In the genomic region with DNA sequence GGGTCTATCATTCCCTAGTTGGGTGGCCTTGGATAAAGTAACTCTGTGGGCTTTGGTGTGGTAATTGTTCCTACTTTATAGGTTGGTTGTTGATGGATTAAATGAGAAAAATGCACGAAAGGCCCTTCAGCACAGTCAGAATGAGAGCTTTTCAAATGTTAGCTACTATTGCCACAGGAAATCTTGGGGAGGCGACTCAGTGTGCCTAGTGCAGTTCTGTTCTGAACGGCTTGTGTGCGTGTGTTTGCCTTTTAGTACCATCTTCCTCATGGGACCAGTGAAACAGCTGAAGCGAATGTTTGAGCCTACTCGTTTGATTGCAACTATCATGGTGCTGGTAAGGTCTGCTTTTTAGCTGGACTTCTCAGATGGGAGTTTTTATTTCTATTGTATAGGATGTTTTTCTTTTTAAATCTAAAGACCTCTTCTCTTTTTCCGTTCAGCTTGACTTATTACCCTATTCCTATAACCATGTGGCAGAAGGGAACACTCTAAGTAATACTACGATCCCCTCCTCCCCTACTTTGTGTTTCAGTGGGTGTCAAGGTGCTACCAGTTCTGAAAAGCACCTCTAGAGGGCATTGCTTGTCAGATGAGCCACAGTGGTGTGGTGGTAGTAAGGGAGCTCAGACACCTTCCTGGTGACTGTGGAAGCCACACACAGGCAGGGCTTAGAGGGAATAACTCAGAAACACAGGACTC, we compare ENCODE assay signal across 8 cellular contexts. TPM values are rescaled to one million over a fixed set of nuclear protein-coding genes. Genes with fewer than 3 reads are reported as not detected.
DNase-seq lines count a peak whose midpoint lies in the region; ATAC-seq, FAIRE-seq and TF ChIP-seq lines count a peak whose summit lies in the region.

No MANE protein-coding gene starts in this region.

- intact Hi-C loops in Caco-2 (cut with micrococcal nuclease; ENCODE audit: unreplicated experiment), result loop anchor here (1.0 to 2.0 kb wide), 4 partner anchors 20 to 87 kb away; a partner anchor contains a TSS

- ATAC-seq in HG03439 (IDR thresholded peaks at IDR 0.05; ENCODE audit: unreplicated experiment), result peak; percentile 61

- no peaks in the 10 kb centered on the region for H3K9me3 Mint-ChIP-seq in Caco-2 (ENCODE audit: unreplicated experiment)
- H3K9me3 Mint-ChIP-seq in activated naive CD8-positive, alpha-beta T cell treated with anti-CD3 and anti-CD28 coated beads for 36 hours, result no peaks in the 10 kb centered on the region
- H3K9me3 Mint-ChIP-seq in stimulated activated naive CD8-positive, alpha-beta T cell treated with anti-CD3 and anti-CD28 coated beads, Interleukin-15, Interleukin-2, amounts not matched to agents 100 ng/mL and 50 ng/mL, for 24 hours, result no peaks in the 10 kb centered on the region

- no peak overlapping the region for H3K4me2 ChIP-seq in OCI-LY1 (ENCODE audit: low read length)

- CTCF ChIA-PET in Caco-2 (lab: Charles Lee), result interaction anchor here (0.6 to 2.7 kb wide), 14 partner anchors 9 to 368 kb away, joined by 3 to 48 read pairs (median 4); a partner anchor contains a TSS

- H3K36me3 ChIP-seq in Caco-2 (ENCODE audit: control insufficient read depth, insufficient read depth, low read length), result peaks cover 3% of the 10 kb centered on the region; the same call in 1 of the 2 replicates
- H3K36me3 ChIP-seq in OCI-LY1 (ENCODE audit: insufficient read depth, low read length), result peaks cover 97% of the 10 kb centered on the region

- H3K27me3 Mint-ChIP-seq in Caco-2 (ENCODE audit: insufficient read depth, unreplicated experiment), result no peaks in the 10 kb centered on the region
- H3K27me3 Mint-ChIP-seq in activated naive CD8-positive, alpha-beta T cell treated with anti-CD3 and anti-CD28 coated beads for 36 hours, result no peaks in the 10 kb centered on the region
- H3K27me3 Mint-ChIP-seq in stimulated activated naive CD8-positive, alpha-beta T cell treated with anti-CD3 and anti-CD28 coated beads, Interleukin-15, Interleukin-2, amounts not matched to agents 100 ng/mL and 50 ng/mL, for 24 hours, result no peaks in the 10 kb centered on the region

- H3K9me3 ChIP-seq in Caco-2 (no peaks in the 10 kb centered on the region), OCI-LY1 (ENCODE audit: low read length) (no peaks in the 10 kb centered on the region)

- TF ChIP-seq CTCF in Caco-2 (IDR thresholded peaks at IDR 0.05; ENCODE audit: insufficient read depth in 1 of 2, low read depth in 1 of 2, low read length in 1 of 2, severe bottlenecking in 1 of 2, unreplicated experiment in 1 of 2) (peak; percentile 58 to 65), OCI-LY1 (IDR thresholded peaks at IDR 0.05; ENCODE audit: low read length) (peak; percentile 78)

- H3K4me3 Mint-ChIP-seq in Caco-2 (ENCODE audit: unreplicated experiment), result no peak overlapping the region
- H3K4me3 Mint-ChIP-seq in activated naive CD8-positive, alpha-beta T cell treated with anti-CD3 and anti-CD28 coated beads for 36 hours, result no peak overlapping the region
- no peak overlapping the region for H3K4me3 Mint-ChIP-seq in stimulated activated naive CD8-positive, alpha-beta T cell treated with anti-CD3 and anti-CD28 coated beads, Interleukin-15, Interleukin-2, amounts not matched to agents 100 ng/mL and 50 ng/mL, for 24 hours

- no peak overlapping the region for H3K27ac ChIP-seq in OCI-LY1 (ENCODE audit: low read depth, low read length, poor library complexity, severe bottlenecking)

- no peaks in the 10 kb centered on the region for H4K20me1 ChIP-seq in OCI-LY1 (ENCODE audit: insufficient read depth, low read length)

- H3K27ac Mint-ChIP-seq in Caco-2 (ENCODE audit: unreplicated experiment), result peak overlapping the region; percentile 44
- peak overlapping the region; percentile 11 for H3K27ac Mint-ChIP-seq in activated naive CD8-positive, alpha-beta T cell treated with anti-CD3 and anti-CD28 coated beads for 36 hours
- H3K27ac Mint-ChIP-seq in stimulated activated naive CD8-positive, alpha-beta T cell treated with anti-CD3 and anti-CD28 coated beads, Interleukin-15, Interleukin-2, amounts not matched to agents 100 ng/mL and 50 ng/mL, for 24 hours, result peak overlapping the region; percentile 61

- H3K9me2 ChIP-seq in OCI-LY1 (ENCODE audit: low read depth, low read length), result no peaks in the 10 kb centered on the region

- no peaks in the 10 kb centered on the region for H3F3A ChIP-seq in OCI-LY1 (ENCODE audit: insufficient read depth, low read length)

- H3K4me3 ChIP-seq in Caco-2 (ENCODE audit: low read depth, low read length) (no peak overlapping the region), OCI-LY1 (ENCODE audit: low read depth, low read length, poor library complexity, severe bottlenecking) (no peak overlapping the region)

- FAIRE-seq in GM19239 (lab: Jason Lieb, UNC), result no peak

- H3K9ac ChIP-seq in OCI-LY1 (ENCODE audit: low read length), result no peak overlapping the region

- BruUV-seq in Caco-2 (replicated peaks; lab: Mats Ljungman, UMichigan), result no TSS peak

- H2AFZ ChIP-seq in OCI-LY1 (ENCODE audit: low read length), result no peak overlapping the region

- H3K27me3 ChIP-seq in Caco-2 (replicated peaks; ENCODE audit: control insufficient read depth, insufficient read depth, low read length) (no peaks in the 10 kb centered on the region), OCI-LY1 (ENCODE audit: insufficient read depth, low read length) (no peaks in the 10 kb centered on the region)

- DNase-seq in Caco-2 (peak; percentile 59 to 67), GM19239 (ENCODE audit: insufficient read length, low spot score) (peak; percentile 36), iPS DF 19.7 (ENCODE audit: low read depth, low spot score) (peak; percentile 28), inferior parietal cortex (ENCODE audit: extremely low spot score) (no peak)
- DNase-seq in activated naive CD8-positive, alpha-beta T cell treated with anti-CD3 and anti-CD28 coated beads for 36 hours, result peak; percentile 26

- H3K36me3 Mint-ChIP-seq in Caco-2 (ENCODE audit: insufficient read depth, unreplicated experiment), result peaks cover 58% of the 10 kb centered on the region
- H3K36me3 Mint-ChIP-seq in activated naive CD8-positive, alpha-beta T cell treated with anti-CD3 and anti-CD28 coated beads for 36 hours, result peaks cover 60% of the 10 kb centered on the region
- peaks cover 77% of the 10 kb centered on the region for H3K36me3 Mint-ChIP-seq in stimulated activated naive CD8-positive, alpha-beta T cell treated with anti-CD3 and anti-CD28 coated beads, Interleukin-15, Interleukin-2, amounts not matched to agents 100 ng/mL and 50 ng/mL, for 24 hours (ENCODE audit: low read depth)

- peaks cover 36% of the 10 kb centered on the region for H3K4me1 ChIP-seq in Caco-2
- H3K4me1 ChIP-seq in OCI-LY1 (ENCODE audit: insufficient read depth, low read length, severe bottlenecking), result no peaks in the 10 kb centered on the region

- peaks cover 11% of the 10 kb centered on the region for H3K79me2 ChIP-seq in OCI-LY1 (ENCODE audit: insufficient read depth, low read length)

- POLR2A ChIA-PET in Caco-2 (lab: Charles Lee), result interaction anchor here (1.6 to 1.8 kb wide), 2 partner anchors 9 to 87 kb away, joined by 5 to 7 read pairs; a partner anchor contains a TSS

- H3K4me1 Mint-ChIP-seq in Caco-2 (ENCODE audit: low read depth, unreplicated experiment), result peaks cover 38% of the 10 kb centered on the region
- peaks cover 41% of the 10 kb centered on the region for H3K4me1 Mint-ChIP-seq in activated naive CD8-positive, alpha-beta T cell treated with anti-CD3 and anti-CD28 coated beads for 36 hours
- peaks cover 53% of the 10 kb centered on the region for H3K4me1 Mint-ChIP-seq in stimulated activated naive CD8-positive, alpha-beta T cell treated with anti-CD3 and anti-CD28 coated beads, Interleukin-15, Interleukin-2, amounts not matched to agents 100 ng/mL and 50 ng/mL, for 24 hours (ENCODE audit: low read depth)

RNA-seq across cellular contexts. Expression of a gene that starts 9.2 kb away (rescaled TPM):
- total RNA-seq in Caco-2 (2022), result 58.7 and 59.3 TPM in 2 replicates
- 10 to 100 TPM; 32.7 to 32.8 TPM for total RNA-seq in activated naive CD8-positive, alpha-beta T cell treated with anti-CD3 and anti-CD28 coated beads for 36 hours

RNA-seq across cellular contexts. Expression of a gene that starts 45.7 kb away (rescaled TPM):
- total RNA-seq in Caco-2 (2022), result 2.8 and 3.3 TPM in 2 replicates
- under 1 TPM; 0.40 to 0.56 TPM for total RNA-seq in activated naive CD8-positive, alpha-beta T cell treated with anti-CD3 and anti-CD28 coated beads for 36 hours

RNA-seq across cellular contexts. Expression of a gene that starts 56.2 kb away (rescaled TPM):
- total RNA-seq in Caco-2 (2022), result 35.7 and 38.1 TPM in 2 replicates
- total RNA-seq in activated naive CD8-positive, alpha-beta T cell treated with anti-CD3 and anti-CD28 coated beads for 36 hours, result 10 to 100 TPM; 50.9 to 51.2 TPM

Comparison
In these comparisons a context has a peak if more than half of its experiments do, and no peak if none do; other contexts are left out.
1. H3K27ac Mint-ChIP-seq: peak in every context shown above with its lines; median percentile 61 in stimulated activated naive CD8-positive, alpha-beta T cell treated with anti-CD3 and anti-CD28 coated beads, Interleukin-15, Interleukin-2, amounts not matched to agents 100 ng/mL and 50 ng/mL, for 24 hours; 44 in Caco-2; 11 in activated naive CD8-positive, alpha-beta T cell treated with anti-CD3 and anti-CD28 coated beads for 36 hours.